Comparison of ENCODE assay signal across 26 cellular contexts in genomic region chr4:174553828-174554227, GRCh38. TPM values are rescaled to one million over a fixed set of nuclear protein-coding genes. Genes with fewer than 3 reads are reported as not detected.
DNase-seq lines count a peak whose midpoint lies in the region; ATAC-seq and TF ChIP-seq lines count a peak whose summit lies in the region.
"Had no signal": no experiment of that assay in that cellular context is flagged by ENCODE, and none has a peak within 500 bp of the region (broad histone marks: within the 10 kb centered on the region; RNA-seq: fewer than 3 reads in every experiment).

No MANE protein-coding gene starts in this region.

- no TSS peak for BruUV-seq in PC-3 (replicated peaks; lab: Mats Ljungman, UMichigan)

- no peaks in the 10 kb centered on the region for H3K27me3 Mint-ChIP-seq in neural progenitor cell (ENCODE audit: insufficient read depth, low read depth)
- H3K27me3 Mint-ChIP-seq: activated CD4-positive, alpha-beta T cell treated with anti-CD3 and anti-CD28 coated beads, Interleukin-2, amount 10 ng/mL, durations not matched to agents 24 days and 14 days; dendritic cell treated with granulocyte-macrophage colony-stimulating factor and Interleukin-4, amounts not matched to agents 40 ng/mL and 50 ng/mL, for 4 days had no signal

- H4K20me1 ChIP-seq in PC-3 (ENCODE audit: low read length), result no peaks in the 10 kb centered on the region
- H4K20me1 ChIP-seq in neural progenitor cell (ENCODE audit: low read depth), result no peaks in the 10 kb centered on the region
- H4K20me1 ChIP-seq: BLaER1 had no signal

- POLR2A ChIA-PET in PC-3 (lab: Charles Lee; ENCODE audit: unreplicated experiment), result interaction anchor here (0.6 kb wide), 2 partner anchors 24 to 32 kb away, joined by 4 read pairs; partner anchors contain the start of gene HPGD
- POLR2A ChIA-PET in GM10248 (lab: Yijun Ruan, JAX), result no interaction called here

- no peak overlapping the region for H3K4me3 Mint-ChIP-seq in neural progenitor cell
- H3K4me3 Mint-ChIP-seq: activated CD4-positive, alpha-beta T cell treated with anti-CD3 and anti-CD28 coated beads, Interleukin-2, amount 10 ng/mL, durations not matched to agents 24 days and 14 days; activated naive CD4-positive, alpha-beta T cell treated with anti-CD3 and anti-CD28 coated beads for 36 hours; dendritic cell treated with granulocyte-macrophage colony-stimulating factor and Interleukin-4, amounts not matched to agents 40 ng/mL and 50 ng/mL, for 4 days; memory B cell; natural killer cell treated with Interleukin-12 subunit alpha and Interleukin-12 subunit beta and Interleukin-15 and Interleukin-18, amount 100 ng/mL, for 72 hours had no signal

- intact Hi-C loops in PC-3 (cut with micrococcal nuclease), result loop anchor here (2.0 to 5.0 kb wide), 3 partner anchors 31 to 78 kb away; partner anchors contain the start of gene HPGD

- no peaks in the 10 kb centered on the region for H3K9me3 Mint-ChIP-seq in neural progenitor cell

- H3K27me3 ChIP-seq in PC-3 (ENCODE audit: low read length) (no peaks in the 10 kb centered on the region), neural progenitor cell (no peaks in the 10 kb centered on the region)
- H3K27me3 ChIP-seq: BLaER1, body of pancreas, hepatocyte, suprapubic skin had no signal

- peak; percentile 69 for DNase-seq in EH (ENCODE audit: low read depth)
- DNase-seq in PC-3, result peak; percentile 83
- DNase-seq in epithelial cell of prostate (ENCODE audit: low read depth, low spot score), result peak; percentile 12
- peak; percentile 4 for DNase-seq in myocyte (ENCODE audit: low read depth)
- DNase-seq in neural progenitor cell (ENCODE audit: low spot score), result no peak
- DNase-seq in GM10248 (ENCODE audit: extremely low spot score), result no peak
- DNase-seq in activated naive CD4-positive, alpha-beta T cell treated with Interleukin-2 at 50 U/mL for 16 hours, result no peak
- DNase-seq: activated CD4-positive, alpha-beta T cell treated with anti-CD3 and anti-CD28 coated beads, Interleukin-2, amount 10 ng/mL, durations not matched to agents 24 days and 14 days; activated CD8-positive, alpha-beta memory T cell treated with anti-CD3 and anti-CD28 coated beads, Interleukin-2, amount 50 U/mL, for 48 hours; activated naive CD4-positive, alpha-beta T cell treated with anti-CD3 and anti-CD28 coated beads for 36 hours; body of pancreas; erythroblast; GF-D8; Karpas-422; kidney glomerular epithelial cell; NCI-H1436; posterior cingulate gyrus; stimulated activated CD8-positive, alpha-beta memory T cell treated with anti-CD3 and anti-CD28 coated beads, Interleukin-4, amount 100 ng/mL, for 48 hours had no signal

- H2AFZ ChIP-seq in PC-3 (ENCODE audit: low read length) (no peak overlapping the region), neural progenitor cell (replicated peaks) (no peak overlapping the region)
- H2AFZ ChIP-seq: hepatocyte had no signal

- H3F3A ChIP-seq in PC-3 (ENCODE audit: low read length, unreplicated experiment) (no peaks in the 10 kb centered on the region), neural progenitor cell (ENCODE audit: low read depth) (no peaks in the 10 kb centered on the region)

- ATAC-seq in PC-3 (peak; percentile 86), GM19324 (IDR thresholded peaks at IDR 0.05; ENCODE audit: low FRiP score, unreplicated experiment) (no peak)
- ATAC-seq: body of pancreas; natural killer cell treated with Interleukin-12 subunit alpha and Interleukin-12 subunit beta and Interleukin-15 and Interleukin-18, amount 100 ng/mL, for 72 hours had no signal

- TF ChIP-seq CTCF in PC-3 (conservative IDR thresholded peaks at IDR 0.05; ENCODE audit: low read depth, low read length) (no peak), neural progenitor cell (IDR thresholded peaks at IDR 0.05) (no peak), GM10248 (IDR thresholded peaks at IDR 0.05; ENCODE audit: control extremely low read depth, extremely low read depth, low read depth, missing control alignments) (no peak)

- H3K36me3 ChIP-seq in PC-3 (ENCODE audit: low read depth, low read length) (no peaks in the 10 kb centered on the region), neural progenitor cell (no peaks in the 10 kb centered on the region)
- H3K36me3 ChIP-seq: BLaER1, suprapubic skin had no signal

- H3K4me2 ChIP-seq in PC-3 (ENCODE audit: low read length), result peak overlapping the region; percentile 50; the same call in 1 of the 2 replicates
- H3K4me2 ChIP-seq in neural progenitor cell, result no peak overlapping the region
- H3K4me2 ChIP-seq: BLaER1, hepatocyte had no signal

- H3K36me3 Mint-ChIP-seq in neural progenitor cell, result no peaks in the 10 kb centered on the region
- H3K36me3 Mint-ChIP-seq: memory B cell had no signal

- H3K4me1 Mint-ChIP-seq in neural progenitor cell, result no peaks in the 10 kb centered on the region
- H3K4me1 Mint-ChIP-seq: activated CD4-positive, alpha-beta T cell treated with anti-CD3 and anti-CD28 coated beads, Interleukin-2, amount 10 ng/mL, durations not matched to agents 24 days and 14 days; memory B cell had no signal

- CTCF ChIA-PET in PC-3 (lab: Charles Lee), result no interaction called here
- CTCF ChIA-PET in GM10248 (lab: Yijun Ruan, JAX), result no interaction called here

- H3K9me2 ChIP-seq in PC-3 (replicated peaks; ENCODE audit: low read length), result no peaks in the 10 kb centered on the region

- peak overlapping the region; percentile 86 for H3K27ac ChIP-seq in PC-3 (ENCODE audit: low read length)
- H3K27ac ChIP-seq in epithelial cell of prostate, result peak overlapping the region; percentile 61
- H3K27ac ChIP-seq in neural progenitor cell, result no peak overlapping the region
- H3K27ac ChIP-seq: BLaER1, body of pancreas, hepatocyte, skin epidermis, suprapubic skin had no signal

- no peak overlapping the region for H3K27ac Mint-ChIP-seq in neural progenitor cell
- H3K27ac Mint-ChIP-seq: activated CD4-positive, alpha-beta T cell treated with anti-CD3 and anti-CD28 coated beads, Interleukin-2, amount 10 ng/mL, durations not matched to agents 24 days and 14 days; activated naive CD4-positive, alpha-beta T cell treated with anti-CD3 and anti-CD28 coated beads for 36 hours; dendritic cell treated with granulocyte-macrophage colony-stimulating factor and Interleukin-4, amounts not matched to agents 40 ng/mL and 50 ng/mL, for 4 days; memory B cell; natural killer cell treated with Interleukin-12 subunit alpha and Interleukin-12 subunit beta and Interleukin-15 and Interleukin-18, amount 100 ng/mL, for 72 hours had no signal

- peaks cover 24% of the 10 kb centered on the region for H3K4me1 ChIP-seq in PC-3 (ENCODE audit: insufficient read depth, low read length)
- no peaks in the 10 kb centered on the region for H3K4me1 ChIP-seq in neural progenitor cell
- H3K4me1 ChIP-seq: BLaER1, body of pancreas had no signal

- H3K9me3 ChIP-seq in PC-3 (ENCODE audit: low read length) (no peaks in the 10 kb centered on the region), neural progenitor cell (ENCODE audit: low read depth) (no peaks in the 10 kb centered on the region)
- H3K9me3 ChIP-seq: body of pancreas, suprapubic skin had no signal

- H3K9ac ChIP-seq in PC-3 (ENCODE audit: low read length), result peak overlapping the region; percentile 58
- H3K9ac ChIP-seq in neural progenitor cell, result no peak overlapping the region
- H3K9ac ChIP-seq: BLaER1 had no signal

- no peak overlapping the region for H3K4me3 ChIP-seq in PC-3 (ENCODE audit: low read length)
- H3K4me3 ChIP-seq in neural progenitor cell, result no peak overlapping the region
- H3K4me3 ChIP-seq: BLaER1, body of pancreas, hepatocyte, skin epidermis, suprapubic skin had no signal

- H3K79me2 ChIP-seq in PC-3 (ENCODE audit: low read length) (no peaks in the 10 kb centered on the region), neural progenitor cell (ENCODE audit: low read depth) (no peaks in the 10 kb centered on the region)
- H3K79me2 ChIP-seq: hepatocyte had no signal

RNA-seq across cellular contexts. Expression of gene HPGD, which starts 31.5 kb away (rescaled TPM):
- 32.3 and 33.5 TPM in 2 replicates for total RNA-seq in PC-3 (2014; rRNA removed)
- total RNA-seq in myocyte, result 0.45 TPM in 1 of 2 replicates, not detected in the other
- 0.13 TPM for polyA plus RNA-seq in myocyte (2012)
- total RNA-seq in neural progenitor cell (ENCODE audit: low replicate concordance), result not detected in 2 replicates

Comparison
In these comparisons a context has a peak if more than half of its experiments do, and no peak if none do; other contexts are left out.
1. DNase-seq: peak in EH (single experiment), PC-3 (single experiment), epithelial cell of prostate (single experiment) and myocyte (single experiment); none in neural progenitor cell (single experiment), GM10248 (single experiment) and activated naive CD4-positive, alpha-beta T cell treated with Interleukin-2 at 50 U/mL for 16 hours (single experiment).
2. RNA of gene HPGD, which starts 31.5 kb away (total RNA-seq): 32.3 to 33.5 TPM in PC-3; 0.45 TPM in myocyte and not detected in neural progenitor cell; every median in the first group is over 10 times any median in the second.